Comparison of ENCODE assay signal across 1 cellular context in genomic region chr4:80197601-80198444, GRCh38.
TF ChIP-seq lines count a peak whose summit lies in the region.

No MANE protein-coding gene starts in this region.

TF ChIP-seq in HepG2, 621 proteins besides CTCF, POLR2A, EP300 and RAD21 (continued from another document):
- TF ChIP-seq UBTF (CRISPR knock-in tag; IDR thresholded peaks at IDR 0.05) (no peak), ZNF17 (CRISPR knock-in tag; IDR thresholded peaks at IDR 0.05) (no peak), ZNF282 (IDR thresholded peaks at IDR 0.05; ENCODE audit: partially characterized antibody) (no peak), KLF13 (CRISPR knock-in tag; IDR thresholded peaks at IDR 0.05) (no peak), ZNF432 (CRISPR knock-in tag; IDR thresholded peaks at IDR 0.05; ENCODE audit: borderline replicate concordance) (no peak), ZNF598 (CRISPR knock-in tag; IDR thresholded peaks at IDR 0.05; ENCODE audit: borderline replicate concordance) (no peak), ZFP82 (CRISPR knock-in tag; IDR thresholded peaks at IDR 0.05; ENCODE audit: borderline replicate concordance) (no peak), ZNF546 (CRISPR knock-in tag; conservative IDR thresholded peaks at IDR 0.05) (no peak), ZBTB2 (CRISPR knock-in tag; IDR thresholded peaks at IDR 0.05; ENCODE audit: low read depth) (no peak), ZNF7 (CRISPR knock-in tag; IDR thresholded peaks at IDR 0.05) (no peak), ETS1 (CRISPR knock-in tag; IDR thresholded peaks at IDR 0.05) (no peak), ZNF205 (CRISPR knock-in tag; IDR thresholded peaks at IDR 0.05) (no peak)
